ENCODE assay signal across 1 cellular context in the genomic region with DNA sequence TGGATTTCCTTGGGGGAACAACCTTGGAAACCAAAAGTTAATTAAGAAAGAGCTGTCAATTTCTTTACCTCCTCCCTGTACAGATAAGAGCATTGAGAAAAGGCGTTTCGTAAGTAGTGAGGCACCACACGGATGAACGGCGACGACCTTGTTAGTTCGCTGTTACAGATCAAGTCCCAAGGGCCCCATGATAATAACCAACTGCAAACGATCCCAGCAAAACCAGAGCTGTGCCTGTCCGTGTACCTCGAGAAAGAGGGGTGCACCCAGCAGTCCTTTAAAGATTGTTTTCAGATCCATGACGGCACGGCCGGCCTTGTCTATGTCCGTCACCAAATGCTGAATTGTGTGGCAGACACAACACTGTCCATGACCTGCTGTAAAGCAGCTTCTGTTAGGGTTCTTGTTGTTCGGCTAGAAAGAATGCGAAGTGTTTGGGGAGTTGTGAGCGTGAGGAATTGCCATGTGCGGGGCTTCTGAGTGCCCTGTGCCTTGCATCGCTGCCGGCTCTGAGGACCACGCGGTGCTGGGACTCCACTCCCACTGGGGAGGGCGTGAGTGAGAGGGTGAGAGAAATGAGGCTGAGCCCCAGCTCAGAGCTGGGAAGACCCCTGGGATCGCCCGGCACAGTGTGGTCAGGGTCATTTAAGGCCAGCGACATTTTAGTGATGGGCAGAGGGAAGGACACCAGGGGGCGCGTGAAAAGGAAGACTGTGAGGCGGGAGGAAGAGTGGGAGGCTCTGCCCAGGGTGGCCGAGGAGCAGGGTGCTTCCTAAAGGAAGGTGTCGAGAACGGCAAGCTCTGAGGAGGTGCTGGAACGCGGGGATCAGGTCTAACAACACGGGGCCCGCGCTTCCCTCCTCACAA.
TF ChIP-seq lines count a peak whose summit lies in the region.

No MANE protein-coding gene starts in this region.

TF ChIP-seq in K562, 482 proteins besides CTCF, POLR2A, EP300 and RAD21:
- TF ChIP-seq, protein P1, sequence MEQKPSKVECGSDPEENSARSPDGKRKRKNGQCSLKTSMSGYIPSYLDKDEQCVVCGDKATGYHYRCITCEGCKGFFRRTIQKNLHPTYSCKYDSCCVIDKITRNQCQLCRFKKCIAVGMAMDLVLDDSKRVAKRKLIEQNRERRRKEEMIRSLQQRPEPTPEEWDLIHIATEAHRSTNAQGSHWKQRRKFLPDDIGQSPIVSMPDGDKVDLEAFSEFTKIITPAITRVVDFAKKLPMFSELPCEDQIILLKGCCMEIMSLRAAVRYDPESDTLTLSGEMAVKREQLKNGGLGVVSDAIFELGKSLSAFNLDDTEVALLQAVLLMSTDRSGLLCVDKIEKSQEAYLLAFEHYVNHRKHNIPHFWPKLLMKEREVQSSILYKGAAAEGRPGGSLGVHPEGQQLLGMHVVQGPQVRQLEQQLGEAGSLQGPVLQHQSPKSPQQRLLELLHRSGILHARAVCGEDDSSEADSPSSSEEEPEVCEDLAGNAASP (IDR thresholded peaks at IDR 0.05), result peak; percentile 68
- TF ChIP-seq HDAC3 (IDR thresholded peaks at IDR 0.05; ENCODE audit: borderline replicate concordance, partially characterized antibody), result no peak
